Comparison of ENCODE assay signal across 30 cellular contexts in the genomic region with DNA sequence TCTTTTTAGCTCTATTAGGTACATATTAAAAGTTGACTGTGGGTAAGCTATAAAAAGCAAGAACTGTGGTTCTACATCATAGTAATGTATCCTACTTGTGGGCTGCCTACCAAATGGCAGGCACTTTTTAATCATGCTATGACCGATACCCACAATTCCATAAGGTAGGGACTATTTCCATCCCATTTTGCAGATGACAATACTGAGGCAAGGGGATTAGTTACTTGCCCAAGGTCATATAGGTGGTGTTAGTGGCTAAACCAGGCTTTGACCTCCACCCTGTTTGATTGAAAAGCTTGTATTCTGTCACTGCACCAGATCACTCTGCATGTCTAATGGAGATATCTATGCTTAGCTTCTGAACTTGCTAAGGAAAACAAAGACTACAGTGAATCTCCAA.
"Had no signal": no experiment of that assay in that cellular context is flagged by ENCODE, and none has a peak within 500 bp of the region (broad histone marks: within the 10 kb centered on the region; RNA-seq: fewer than 3 reads in every experiment).

No MANE protein-coding gene starts in this region.

- H3K36me3 ChIP-seq: neutrophil, ovary, suprapubic skin, tibial artery, transverse colon, upper lobe of right lung, uterus had no signal

- DNase-seq: nephron progenitor cell; nucleus accumbens; ovary; posterior cingulate gyrus; psoas muscle; right cardiac atrium; spleen; stimulated activated CD4-positive, alpha-beta T cell treated with anti-CD3 and anti-CD28 coated beads, Interleukin-12 subunit alpha, Interleukin-12 subunit beta, amount 100 ng/mL, for 4 hours; stimulated activated CD4-positive, alpha-beta T cell treated with anti-CD3 and anti-CD28 coated beads, Interleukin-1b, Interleukin-23, amount 100 ng/mL, for 48 hours; stimulated activated CD4-positive, alpha-beta T cell treated with anti-CD3 and anti-CD28 coated beads, Interleukin-4, amount 100 ng/mL, for 1 hour; stimulated activated CD4-positive, alpha-beta T cell treated with anti-CD3 and anti-CD28 coated beads, Interleukin-4, amount 100 ng/mL, for 4 hours; stimulated activated CD8-positive, alpha-beta memory T cell treated with anti-CD3 and anti-CD28 coated beads, Interleukin-4, amount 100 ng/mL, for 48 hours; stimulated activated naive CD4-positive, alpha-beta T cell; stimulated activated naive CD8-positive, alpha-beta T cell treated with anti-CD3 and anti-CD28 coated beads, Interleukin-15, amount 100 ng/mL, for 72 hours; stimulated activated naive CD8-positive, alpha-beta T cell treated with anti-CD3 and anti-CD28 coated beads, Interleukin-15, Interleukin-2, amounts not matched to agents 100 U/mL and 50 U/mL, for 24 hours; substantia nigra; testis; tibial artery; transverse colon; upper lobe of right lung; uterus had no signal

- H3K9ac ChIP-seq: parathyroid adenoma had no signal

- H3K27ac ChIP-seq: neutrophil, ovary, parathyroid adenoma, psoas muscle, skin epidermis, spleen, suprapubic skin, testis, tibial artery, transverse colon, upper lobe of right lung, uterus had no signal

- H3K4me3 ChIP-seq: ovary, psoas muscle, skin epidermis, smooth muscle cell, spleen, suprapubic skin, testis, tibial artery, transverse colon, upper lobe of right lung, uterus had no signal

- H3K9me3 ChIP-seq: neutrophil, ovary, psoas muscle, spleen, suprapubic skin, testis, tibial artery, transverse colon, upper lobe of right lung, uterus had no signal

- H2AFZ ChIP-seq: parathyroid adenoma had no signal

- H3K4me1 ChIP-seq: parathyroid adenoma, psoas muscle, suprapubic skin, testis, tibial artery, transverse colon, upper lobe of right lung, uterus had no signal

- H3K4me2 ChIP-seq: smooth muscle cell had no signal

- H3K27me3 ChIP-seq: neutrophil, ovary, spleen, suprapubic skin, testis, tibial artery, transverse colon, upper lobe of right lung, uterus had no signal

- ATAC-seq: naive thymus-derived CD8-positive, alpha-beta T cell; natural killer cell treated with Interleukin-12 subunit alpha and Interleukin-12 subunit beta and Interleukin-15 and Interleukin-18, amount 100 ng/mL, for 72 hours; psoas muscle; right cardiac atrium; sciatic nerve; stimulated activated memory B cell treated with anti-CD40 and anti-IgM and Interleukin-4, amounts not matched to agents 10 μg/mL and 1 μg/mL and 100 μg/mL, for 72 hours; stimulated activated naive CD8-positive, alpha-beta T cell treated with anti-CD3 and anti-CD28 coated beads, Interleukin-15, amount 100 ng/mL, for 72 hours; stimulated activated naive CD8-positive, alpha-beta T cell treated with anti-CD3 and anti-CD28 coated beads, Interleukin-15, Interleukin-2, amounts not matched to agents 100 U/mL and 50 U/mL, for 24 hours; upper lobe of right lung had no signal

- H3K79me2 ChIP-seq: parathyroid adenoma had no signal
